ENCODE assay signal across 26 cellular contexts in genomic region chr15:58529041-58529440, GRCh38.
A peak's percentile ranks its signal among the peaks of the same experiment; 100 is the strongest.
DNase-seq lines count a peak whose midpoint lies in the region; ATAC-seq and TF ChIP-seq lines count a peak whose summit lies in the region.
"Had no signal": no experiment of that assay in that cellular context is flagged by ENCODE, and none has a peak within 500 bp of the region (broad histone marks: within the 10 kb centered on the region; RNA-seq: fewer than 3 reads in every experiment).

No MANE protein-coding gene starts in this region.

- CTCF ChIA-PET in activated CD8-positive, alpha-beta T cell treated with anti-CD3 and anti-CD28 coated beads, Interleukin-2, amount 10 ng/mL, durations not matched to agents 7 days and 5 days (lab: Charles Lee) = interaction anchor here (0.7 to 2.8 kb wide), 2 partner anchors 12 to 88 kb away, joined by 3 to 9 read pairs; no protein-coding TSS in a partner anchor

- H3K27me3 ChIP-seq in duodenal mucosa (ENCODE audit: control insufficient read depth in 1 of 2, insufficient read depth in 2 of 2, low read length in 2 of 2) (no peaks in the 10 kb centered on the region), lower lobe of right lung (ENCODE audit: low read depth) (no peaks in the 10 kb centered on the region), thyroid gland (no peaks in the 10 kb centered on the region)
- H3K27me3 ChIP-seq: brain microvascular endothelial cell, esophagus muscularis mucosa, hepatocyte, upper lobe of right lung had no signal

- POLR2A ChIA-PET in activated CD8-positive, alpha-beta T cell treated with anti-CD3 and anti-CD28 coated beads, Interleukin-2, amount 10 ng/mL, durations not matched to agents 7 days and 5 days (lab: Charles Lee) = no interaction called here

- no peak for TF ChIP-seq CTCF in lower lobe of right lung (IDR thresholded peaks at IDR 0.05)
- TF ChIP-seq CTCF in thyroid gland (IDR thresholded peaks at IDR 0.05) = no peak

- ATAC-seq in lower lobe of right lung = no peak
- ATAC-seq in HG03457 (IDR thresholded peaks at IDR 0.05; ENCODE audit: unreplicated experiment) = no peak
- ATAC-seq in activated CD8-positive, alpha-beta T cell treated with anti-CD3 and anti-CD28 coated beads, Interleukin-2, amount 10 ng/mL, durations not matched to agents 7 days and 5 days = no peak
- ATAC-seq: activated CD8-positive, alpha-beta memory T cell treated with anti-CD3 and anti-CD28 coated beads, Interleukin-2, amount 10 ng/mL, durations not matched to agents 7 days and 5 days; activated T-cell treated with anti-CD3 and anti-CD28 coated beads, Interleukin-2, amount 50 U/mL, for 72 hours; effector memory CD8-positive, alpha-beta T cell; HCT116 had no signal

- H3K27ac ChIP-seq in duodenal mucosa (ENCODE audit: low read depth, low read length) (peak overlapping the region; percentile 30), lower lobe of right lung (peak overlapping the region; percentile 34), thyroid gland (peak overlapping the region; percentile 81 to 95 (median 83))
- H3K27ac ChIP-seq: 22Rv1, brain microvascular endothelial cell, parathyroid adenoma, upper lobe of right lung, WERI-Rb-1 had no signal

- peaks cover 4% of the 10 kb centered on the region for H3K4me1 Mint-ChIP-seq in activated CD8-positive, alpha-beta T cell treated with anti-CD3 and anti-CD28 coated beads, Interleukin-2, amount 10 ng/mL, durations not matched to agents 7 days and 5 days (ENCODE audit: low read depth)
- H3K4me1 Mint-ChIP-seq: activated CD4-positive, alpha-beta T cell treated with anti-CD3 and anti-CD28 coated beads, Interleukin-2, amount 10 ng/mL, durations not matched to agents 7 days and 5 days; neural crest cell had no signal

- intact Hi-C loops in lower lobe of right lung (cut with DNase I) (no loop called here), thyroid gland (cut with DNase I) (loop anchor here (10.0 kb wide), 1 partner anchor 54 kb away; no protein-coding TSS in a partner anchor)

- no peak overlapping the region for H3K27ac Mint-ChIP-seq in activated CD8-positive, alpha-beta T cell treated with anti-CD3 and anti-CD28 coated beads, Interleukin-2, amount 10 ng/mL, durations not matched to agents 7 days and 5 days
- H3K27ac Mint-ChIP-seq: activated CD4-positive, alpha-beta T cell treated with anti-CD3 and anti-CD28 coated beads, Interleukin-2, amount 10 ng/mL, durations not matched to agents 7 days and 5 days; activated CD8-positive, alpha-beta memory T cell treated with anti-CD3 and anti-CD28 coated beads, Interleukin-2, amount 10 ng/mL, durations not matched to agents 7 days and 5 days; activated naive CD4-positive, alpha-beta T cell treated with anti-CD3 and anti-CD28 coated beads for 36 hours; activated T-cell treated with anti-CD3 and anti-CD28 coated beads, Interleukin-2, amount 50 U/mL, for 72 hours; effector memory CD8-positive, alpha-beta T cell; T-helper 2 cell treated with Interferon-gamma antibody and Interleukin-4, amounts not matched to agents 5 μg/mL and 100 μg/mL, for 36 hours had no signal

- H3K36me3 Mint-ChIP-seq in activated CD8-positive, alpha-beta T cell treated with anti-CD3 and anti-CD28 coated beads, Interleukin-2, amount 10 ng/mL, durations not matched to agents 7 days and 5 days (ENCODE audit: low read depth) = peaks cover 1% of the 10 kb centered on the region
- H3K36me3 Mint-ChIP-seq: activated CD8-positive, alpha-beta memory T cell treated with anti-CD3 and anti-CD28 coated beads, Interleukin-2, amount 10 ng/mL, durations not matched to agents 7 days and 5 days had no signal

- DNase-seq in activated CD8-positive, alpha-beta memory T cell treated with anti-CD3 and anti-CD28 coated beads, Interleukin-2, amount 50 U/mL, for 48 hours = peak; percentile 13
- DNase-seq in activated CD8-positive, alpha-beta memory T cell treated with anti-CD3 and anti-CD28 coated beads for 24 hours = no peak
- DNase-seq in lower lobe of right lung (no peak), thyroid gland (peak; percentile 51 to 62)
- DNase-seq in central memory CD4-positive, alpha-beta T cell = no peak
- no peak for DNase-seq in activated CD8-positive, alpha-beta T cell treated with anti-CD3 and anti-CD28 coated beads, Interleukin-2, amount 10 ng/mL, durations not matched to agents 7 days and 5 days
- DNase-seq: activated CD4-positive, alpha-beta T cell treated with anti-CD3 and anti-CD28 coated beads, Interleukin-2, amount 10 ng/mL, durations not matched to agents 7 days and 5 days; activated CD8-positive, alpha-beta memory T cell treated with anti-CD3 and anti-CD28 coated beads, Interleukin-2, amount 10 ng/mL, durations not matched to agents 7 days and 5 days; activated naive CD4-positive, alpha-beta T cell treated with anti-CD3 and anti-CD28 coated beads for 36 hours; activated T-cell treated with anti-CD3 and anti-CD28 coated beads, Interleukin-2, amount 50 U/mL, for 72 hours; brain microvascular endothelial cell; effector memory CD8-positive, alpha-beta T cell; NCI-H146; stimulated activated CD4-positive, alpha-beta T cell treated with anti-CD3 and anti-CD28 coated beads, Interleukin-12 subunit alpha, Interleukin-12 subunit beta, amount 100 ng/mL, for 4 hours; stimulated activated CD4-positive, alpha-beta T cell treated with anti-CD3 and anti-CD28 coated beads, Interleukin-4, amount 100 ng/mL, for 1 hour; upper lobe of right lung; WERI-Rb-1 had no signal

- 24 to 36% methylated on average over 2 of the region's 2 CpGs for WGBS in thyroid gland, 2 donors

- H3K4me1 ChIP-seq in duodenal mucosa (ENCODE audit: control insufficient read depth in 1 of 2, insufficient read depth in 2 of 2, low read length in 2 of 2) = peaks cover 10 to 15% of the 10 kb centered on the region in 2 donors
- peaks cover 28% of the 10 kb centered on the region for H3K4me1 ChIP-seq in lower lobe of right lung
- H3K4me1 ChIP-seq in thyroid gland = peaks cover 23 to 37% of the 10 kb centered on the region in 2 donors

- no peak overlapping the region for H3K4me3 Mint-ChIP-seq in activated CD8-positive, alpha-beta T cell treated with anti-CD3 and anti-CD28 coated beads, Interleukin-2, amount 10 ng/mL, durations not matched to agents 7 days and 5 days
- H3K4me3 Mint-ChIP-seq: activated CD4-positive, alpha-beta T cell treated with anti-CD3 and anti-CD28 coated beads, Interleukin-2, amount 10 ng/mL, durations not matched to agents 7 days and 5 days; activated CD8-positive, alpha-beta memory T cell treated with anti-CD3 and anti-CD28 coated beads, Interleukin-2, amount 10 ng/mL, durations not matched to agents 7 days and 5 days; activated naive CD4-positive, alpha-beta T cell treated with anti-CD3 and anti-CD28 coated beads for 36 hours; activated T-cell treated with anti-CD3 and anti-CD28 coated beads, Interleukin-2, amount 50 U/mL, for 72 hours; effector memory CD8-positive, alpha-beta T cell; neural crest cell; T-helper 2 cell treated with Interferon-gamma antibody and Interleukin-4, amounts not matched to agents 5 μg/mL and 100 μg/mL, for 36 hours had no signal

- no peaks in the 10 kb centered on the region for H3K9me3 ChIP-seq in duodenal mucosa (ENCODE audit: control insufficient read depth in 1 of 2, low read length in 2 of 2)
- no peaks in the 10 kb centered on the region for H3K9me3 ChIP-seq in lower lobe of right lung
- no peaks in the 10 kb centered on the region for H3K9me3 ChIP-seq in thyroid gland
- H3K9me3 ChIP-seq: esophagus muscularis mucosa, upper lobe of right lung had no signal

- H3K36me3 ChIP-seq in duodenal mucosa (ENCODE audit: control insufficient read depth in 1 of 2, insufficient read depth in 2 of 2, low read length in 2 of 2) (no peaks in the 10 kb centered on the region), lower lobe of right lung (no peaks in the 10 kb centered on the region), thyroid gland (no peaks in the 10 kb centered on the region)
- H3K36me3 ChIP-seq: brain microvascular endothelial cell, esophagus muscularis mucosa, upper lobe of right lung, WERI-Rb-1 had no signal

- no peak overlapping the region for H3K9ac ChIP-seq in duodenal mucosa (ENCODE audit: low read depth in 1 of 2, low read length in 2 of 2)
- H3K9ac ChIP-seq: parathyroid adenoma had no signal

- no peak for TF ChIP-seq POLR2A in thyroid gland (IDR thresholded peaks at IDR 0.05)

- no peak overlapping the region for H3K4me3 ChIP-seq in duodenal mucosa (ENCODE audit: low read depth in 1 of 2, low read length in 2 of 2)
- H3K4me3 ChIP-seq in lower lobe of right lung = no peak overlapping the region
- no peak overlapping the region for H3K4me3 ChIP-seq in thyroid gland (replicated peaks in 1 of 3)
- H3K4me3 ChIP-seq: esophagus muscularis mucosa, hepatocyte, upper lobe of right lung had no signal

- peaks cover 3% of the 10 kb centered on the region for H3K27me3 Mint-ChIP-seq in activated CD8-positive, alpha-beta T cell treated with anti-CD3 and anti-CD28 coated beads, Interleukin-2, amount 10 ng/mL, durations not matched to agents 7 days and 5 days (ENCODE audit: low read depth)
- H3K27me3 Mint-ChIP-seq: activated CD8-positive, alpha-beta memory T cell treated with anti-CD3 and anti-CD28 coated beads, Interleukin-2, amount 10 ng/mL, durations not matched to agents 7 days and 5 days; effector memory CD8-positive, alpha-beta T cell had no signal

- no peaks in the 10 kb centered on the region for H3K9me3 Mint-ChIP-seq in activated CD8-positive, alpha-beta T cell treated with anti-CD3 and anti-CD28 coated beads, Interleukin-2, amount 10 ng/mL, durations not matched to agents 7 days and 5 days (ENCODE audit: insufficient read depth)
- H3K9me3 Mint-ChIP-seq: activated CD4-positive, alpha-beta T cell treated with anti-CD3 and anti-CD28 coated beads, Interleukin-2, amount 10 ng/mL, durations not matched to agents 7 days and 5 days; activated naive CD4-positive, alpha-beta T cell treated with anti-CD3 and anti-CD28 coated beads for 36 hours; activated T-cell treated with anti-CD3 and anti-CD28 coated beads, Interleukin-2, amount 50 U/mL, for 72 hours; effector memory CD8-positive, alpha-beta T cell; neural crest cell; T-helper 2 cell treated with Interferon-gamma antibody and Interleukin-4, amounts not matched to agents 5 μg/mL and 100 μg/mL, for 36 hours had no signal

Comparison
In these comparisons a context has a peak if more than half of its experiments do, and no peak if none do; other contexts are left out.
1. DNase-seq: peak in activated CD8-positive, alpha-beta memory T cell treated with anti-CD3 and anti-CD28 coated beads, Interleukin-2, amount 50 U/mL, for 48 hours (single experiment) and thyroid gland (2 of 2); none in activated CD8-positive, alpha-beta memory T cell treated with anti-CD3 and anti-CD28 coated beads for 24 hours (single experiment), lower lobe of right lung (single experiment), central memory CD4-positive, alpha-beta T cell (single experiment) and activated CD8-positive, alpha-beta T cell treated with anti-CD3 and anti-CD28 coated beads, Interleukin-2, amount 10 ng/mL, durations not matched to agents 7 days and 5 days (single experiment).
2. H3K27ac ChIP-seq: peak in every context shown above with its lines; median percentile 83 in thyroid gland; 34 in lower lobe of right lung; 30 in duodenal mucosa.